ENCODE assay signal across 9 cellular contexts in genomic region chr2:172288603-172289002, GRCh38.
DNase-seq lines count a peak whose midpoint lies in the region; ATAC-seq and TF ChIP-seq lines count a peak whose summit lies in the region.
"Had no signal": no experiment of that assay in that cellular context is flagged by ENCODE, and none has a peak within 500 bp of the region (broad histone marks: within the 10 kb centered on the region; RNA-seq: fewer than 3 reads in every experiment).

No MANE protein-coding gene starts in this region.

- no peak overlapping the region for H3K4me3 Mint-ChIP-seq in CD4-positive, alpha-beta memory T cell

- peaks cover 0 to 4% (median 0%) of the 10 kb centered on the region in 8 donors for H3K9me3 Mint-ChIP-seq in CD4-positive, alpha-beta memory T cell

- ATAC-seq in foreskin keratinocyte, result peak; percentile 88
- no peak for ATAC-seq in HG02973 (IDR thresholded peaks at IDR 0.05; ENCODE audit: unreplicated experiment)
- no peak for ATAC-seq in HG03565 (IDR thresholded peaks at IDR 0.05; ENCODE audit: unreplicated experiment)
- no peak for ATAC-seq in HG02759 (IDR thresholded peaks at IDR 0.05; ENCODE audit: unreplicated experiment)

- H3K4me3 ChIP-seq in CD4-positive, alpha-beta memory T cell (ENCODE audit: low read length in 2 of 2), result no peak overlapping the region
- H3K4me3 ChIP-seq in HEK293 (ENCODE audit: low read depth, low read length), result no peak overlapping the region

- H3K4me1 Mint-ChIP-seq in CD4-positive, alpha-beta memory T cell, result peaks cover 12 to 40% (median 16%) of the 10 kb centered on the region in 4 donors

- H3K27me3 ChIP-seq in CD4-positive, alpha-beta memory T cell (ENCODE audit: insufficient read depth, low read length), result no peaks in the 10 kb centered on the region
- no peaks in the 10 kb centered on the region for H3K27me3 ChIP-seq in foreskin keratinocyte

- peaks cover 16% of the 10 kb centered on the region for H3K4me1 ChIP-seq in CD4-positive, alpha-beta memory T cell (ENCODE audit: insufficient read depth, low read length)
- H3K4me1 ChIP-seq in HEK293 (ENCODE audit: control insufficient read depth, insufficient read depth, low read length), result peaks cover 6% of the 10 kb centered on the region; the same call in 1 of the 2 replicates
- H3K4me1 ChIP-seq in foreskin keratinocyte, result peaks cover under 1% of the 10 kb centered on the region

- H3K9me3 ChIP-seq in CD4-positive, alpha-beta memory T cell (ENCODE audit: control insufficient read depth in 1 of 2, low read length in 2 of 2), result no peaks in the 10 kb centered on the region
- H3K9me3 ChIP-seq in HEK293 (ENCODE audit: control insufficient read depth, insufficient read depth, low read depth, low read length), result no peaks in the 10 kb centered on the region

- DNase-seq in CD4-positive, alpha-beta memory T cell, result peak; percentile 46 to 65 (median 48)
- DNase-seq in activated CD4-positive, alpha-beta T cell treated with anti-CD3 and anti-CD28 coated beads for 48 hours, result peak; percentile 61
- DNase-seq in foreskin keratinocyte, result peak; percentile 66 to 84
- DNase-seq in NCI-H526 treated with DMSO at 0.1 percent for 48 hours (lab: John Stamatoyannopoulos, UW), result no peak
- DNase-seq: OCI-M1 had no signal

- H3K27ac ChIP-seq in CD4-positive, alpha-beta memory T cell (ENCODE audit: low read depth, low read length), result no peak overlapping the region
- H3K27ac ChIP-seq in HEK293 (ENCODE audit: extremely low read depth, low read depth, low read length) (no peak overlapping the region), foreskin keratinocyte (no peak overlapping the region)

- peaks cover 0 to 2% of the 10 kb centered on the region in 2 donors for H3K27me3 Mint-ChIP-seq in CD4-positive, alpha-beta memory T cell

- H3K36me3 ChIP-seq in CD4-positive, alpha-beta memory T cell (ENCODE audit: insufficient read depth, low read length), result no peaks in the 10 kb centered on the region
- no peaks in the 10 kb centered on the region for H3K36me3 ChIP-seq in HEK293 (ENCODE audit: control insufficient read depth in 2 of 2, insufficient read depth in 1 of 2, low read length in 2 of 2)

- TF ChIP-seq CTCF in HEK293 (tag by site-specific recombination; IDR thresholded peaks at IDR 0.05) (no peak), foreskin keratinocyte (conservative IDR thresholded peaks at IDR 0.05) (no peak)

- POLR2A ChIA-PET in CD4-positive, alpha-beta memory T cell (lab: Charles Lee; ENCODE audit: partially characterized antibody), result no interaction called here
- POLR2A ChIA-PET in HEK293 (lab: Yijun Ruan, JAX), result no interaction called here

- CTCF ChIA-PET in CD4-positive, alpha-beta memory T cell (lab: Charles Lee; ENCODE audit: partially characterized antibody), result interaction anchor here (0.6 to 1.7 kb wide), 2 partner anchors 173 to 342 kb away, joined by 3 to 6 read pairs; no protein-coding TSS in a partner anchor
- CTCF ChIA-PET in HEK293 (lab: Yijun Ruan, JAX), result no interaction called here

- H3K36me3 Mint-ChIP-seq in CD4-positive, alpha-beta memory T cell, result peaks cover 0 to 3% of the 10 kb centered on the region in 2 donors

- intact Hi-C loops in CD4-positive, alpha-beta memory T cell (cut with micrococcal nuclease), result no loop called here

- H3K27ac Mint-ChIP-seq in CD4-positive, alpha-beta memory T cell, result peak overlapping the region in 1 of 7 donors; percentile 61

TF ChIP-seq in HEK293, 187 proteins besides CTCF, POLR2A, EP300 and RAD21 (continues in another document):
- 0 out of 2 replicates have a peak, but pooled peaks have one; percentile 11 for TF ChIP-seq ZNF366 (tag by site-specific recombination; conservative IDR thresholded peaks at IDR 0.05)
- no peak for TF ChIP-seq ZFP3 (tag by site-specific recombination; IDR thresholded peaks at IDR 0.05; ENCODE audit: low read depth)
- TF ChIP-seq ZNF202 (tag by site-specific recombination; IDR thresholded peaks at IDR 0.05; ENCODE audit: borderline replicate concordance), result no peak
- TF ChIP-seq ZIC2 (tag by site-specific recombination; IDR thresholded peaks at IDR 0.05), result 0 out of 2 replicates have a peak, but pooled peaks have one; percentile 9
- TF ChIP-seq ZNF133 (tag by site-specific recombination; IDR thresholded peaks at IDR 0.05), result no peak
- TF ChIP-seq ZNF747 (tag by site-specific recombination; IDR thresholded peaks at IDR 0.05), result no peak
- TF ChIP-seq ZNF610 (tag by site-specific recombination; IDR thresholded peaks at IDR 0.05; ENCODE audit: borderline replicate concordance), result no peak
- TF ChIP-seq ZNF155 (tag by site-specific recombination; IDR thresholded peaks at IDR 0.05), result no peak
- TF ChIP-seq ZNF558 (tag by site-specific recombination; IDR thresholded peaks at IDR 0.05), result no peak
- TF ChIP-seq ZNF280C (tag by site-specific recombination; IDR thresholded peaks at IDR 0.05), result no peak
- no peak for TF ChIP-seq ATF2 (tag by site-specific recombination; IDR thresholded peaks at IDR 0.05; ENCODE audit: low read depth)
- TF ChIP-seq ZNF26 (tag by site-specific recombination; IDR thresholded peaks at IDR 0.05), result no peak
- TF ChIP-seq ZNF248 (tag by site-specific recombination; IDR thresholded peaks at IDR 0.05), result no peak
- TF ChIP-seq ZBTB10 (tag by site-specific recombination; IDR thresholded peaks at IDR 0.05), result no peak
- TF ChIP-seq ZNF530 (tag by site-specific recombination; IDR thresholded peaks at IDR 0.05; ENCODE audit: low read depth), result no peak
- 0 out of 2 replicates have a peak, but pooled peaks have one; percentile 56 for TF ChIP-seq ZNF184 (tag by site-specific recombination; IDR thresholded peaks at IDR 0.05)
- no peak for TF ChIP-seq SCRT1 (tag by site-specific recombination; IDR thresholded peaks at IDR 0.05; ENCODE audit: borderline replicate concordance)
- TF ChIP-seq ZEB2 (tag by site-specific recombination; IDR thresholded peaks at IDR 0.05), result 0 out of 2 replicates have a peak, but pooled peaks have one; percentile 26
